In the genomic region with DNA sequence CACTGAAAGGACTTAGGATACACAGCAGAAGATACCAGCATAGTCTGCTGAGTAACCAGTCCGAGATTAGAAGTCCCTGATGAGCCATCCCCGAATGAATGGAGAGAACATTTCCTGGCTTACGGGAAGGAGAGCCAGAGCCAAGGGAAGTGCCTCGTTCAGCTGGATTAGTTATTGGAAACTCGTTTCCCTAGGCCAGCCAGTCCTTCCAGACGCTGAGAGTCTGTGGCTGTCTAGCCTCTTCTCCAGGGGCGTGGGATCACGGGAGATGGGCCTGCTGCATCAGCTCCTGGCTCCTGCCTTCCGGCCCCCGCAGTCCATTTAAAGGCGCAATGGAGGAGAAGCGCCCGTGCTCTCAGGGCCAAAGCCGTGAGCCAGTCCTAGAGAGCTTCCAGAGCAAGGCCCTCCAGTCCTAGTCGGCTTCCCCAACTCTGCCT, we compare ENCODE assay signal across 10 cellular contexts.
DNase-seq lines count a peak whose midpoint lies in the region; ATAC-seq and TF ChIP-seq lines count a peak whose summit lies in the region.
"Had no signal": no experiment of that assay in that cellular context is flagged by ENCODE, and none has a peak within 500 bp of the region (broad histone marks: within the 10 kb centered on the region; RNA-seq: fewer than 3 reads in every experiment).

No MANE protein-coding gene starts in this region.

- H3K36me3 Mint-ChIP-seq in osteocyte (ENCODE audit: unreplicated experiment) = no peaks in the 10 kb centered on the region
- no peaks in the 10 kb centered on the region for H3K36me3 Mint-ChIP-seq in activated CD4-positive, alpha-beta T cell treated with anti-CD3 and anti-CD28 coated beads, Interleukin-2, amount 10 ng/mL, durations not matched to agents 7 days and 5 days (ENCODE audit: low read depth)

- ATAC-seq in heart right ventricle (peak; percentile 91 to 96 (median 94)), HG03139 (IDR thresholded peaks at IDR 0.05; ENCODE audit: unreplicated experiment) (no peak)

- H3K4me3 ChIP-seq in ACC112 (ENCODE audit: low read depth, low read length) (peak overlapping the region; percentile 13; the same call in 1 of the 2 replicates), heart right ventricle (peak overlapping the region in 1 of 10 donors; percentile 7)

- H3K4me3 Mint-ChIP-seq in osteocyte (ENCODE audit: unreplicated experiment) = no peak overlapping the region
- no peak overlapping the region for H3K4me3 Mint-ChIP-seq in activated CD4-positive, alpha-beta T cell treated with anti-CD3 and anti-CD28 coated beads, Interleukin-2, amount 10 ng/mL, durations not matched to agents 7 days and 5 days

- H3K4me1 Mint-ChIP-seq in osteocyte (ENCODE audit: unreplicated experiment) = peaks cover 4% of the 10 kb centered on the region
- H3K4me1 Mint-ChIP-seq in activated CD4-positive, alpha-beta T cell treated with anti-CD3 and anti-CD28 coated beads, Interleukin-2, amount 10 ng/mL, durations not matched to agents 7 days and 5 days = no peaks in the 10 kb centered on the region

- CTCF ChIA-PET in activated CD4-positive, alpha-beta T cell treated with anti-CD3 and anti-CD28 coated beads, Interleukin-2, amount 10 ng/mL, durations not matched to agents 7 days and 5 days (lab: Charles Lee) = no interaction called here

- H2AFZ ChIP-seq in ACC112 (ENCODE audit: low read length, unreplicated experiment) = peak overlapping the region; percentile 98

- POLR2A ChIA-PET in activated CD4-positive, alpha-beta T cell treated with anti-CD3 and anti-CD28 coated beads, Interleukin-2, amount 10 ng/mL, durations not matched to agents 7 days and 5 days (lab: Charles Lee) = no interaction called here

- H3K27ac ChIP-seq in ACC112 (ENCODE audit: low read depth, low read length) = peak overlapping the region; percentile 63
- H3K27ac ChIP-seq in heart right ventricle = peak overlapping the region; percentile 20 to 83 (median 56)

- peaks cover 11% of the 10 kb centered on the region for H3K9me3 Mint-ChIP-seq in osteocyte (ENCODE audit: unreplicated experiment)
- H3K9me3 Mint-ChIP-seq in activated CD4-positive, alpha-beta T cell treated with anti-CD3 and anti-CD28 coated beads, Interleukin-2, amount 10 ng/mL, durations not matched to agents 7 days and 5 days = peaks cover 4% of the 10 kb centered on the region

- no peak overlapping the region for H3K27ac Mint-ChIP-seq in osteocyte (ENCODE audit: unreplicated experiment)
- H3K27ac Mint-ChIP-seq in activated CD4-positive, alpha-beta T cell treated with anti-CD3 and anti-CD28 coated beads, Interleukin-2, amount 10 ng/mL, durations not matched to agents 7 days and 5 days = no peak overlapping the region

- no peaks in the 10 kb centered on the region for H3K27me3 ChIP-seq in ACC112 (ENCODE audit: insufficient read depth, low read length)
- no peaks in the 10 kb centered on the region for H3K27me3 ChIP-seq in heart right ventricle

- H3K79me2 ChIP-seq in ACC112 (ENCODE audit: control insufficient read depth, insufficient read depth, low read length, unreplicated experiment) = no peaks in the 10 kb centered on the region

- 40 to 50% methylated on average over 15 of the region's 15 CpGs for WGBS in heart right ventricle, 2 donors

- H3K36me3 ChIP-seq in ACC112 (ENCODE audit: insufficient read depth, low read length) (no peaks in the 10 kb centered on the region), heart right ventricle (no peaks in the 10 kb centered on the region)

- H3K9me3 ChIP-seq in heart right ventricle = peaks cover 0 to 15% (median 4%) of the 10 kb centered on the region in 11 donors

- no peak for TF ChIP-seq CTCF in heart right ventricle (IDR thresholded peaks at IDR 0.05)
- TF ChIP-seq CTCF in osteocyte (IDR thresholded peaks at IDR 0.05) = no peak

- peaks cover 2% of the 10 kb centered on the region for H3K27me3 Mint-ChIP-seq in osteocyte (ENCODE audit: unreplicated experiment)
- H3K27me3 Mint-ChIP-seq in activated CD4-positive, alpha-beta T cell treated with anti-CD3 and anti-CD28 coated beads, Interleukin-2, amount 10 ng/mL, durations not matched to agents 7 days and 5 days = no peaks in the 10 kb centered on the region

- H3K4me1 ChIP-seq in ACC112 (ENCODE audit: control insufficient read depth, insufficient read depth, low read length, unreplicated experiment) (peaks cover 19% of the 10 kb centered on the region), heart right ventricle (peaks cover 0 to 27% (median 12%) of the 10 kb centered on the region in 9 donors)

- DNase-seq in amniotic epithelial cell (ENCODE audit: low read depth) (peak; percentile 63), heart right ventricle (peak; percentile 71 to 81), osteocyte (ENCODE audit: extremely low spot score, unreplicated experiment) (peak; percentile 62), H4 (ENCODE audit: low spot score) (no peak), GM19238 (ENCODE audit: insufficient read length, low spot score) (no peak)
- no peak for DNase-seq in activated CD4-positive, alpha-beta T cell treated with anti-CD3 and anti-CD28 coated beads, Interleukin-2, amount 10 ng/mL, durations not matched to agents 7 days and 5 days
- DNase-seq: ACHN; NK-92 treated with Interleukin-12 subunit alpha and Interleukin-12 subunit beta, amount 100 ng/mL, for 24 hours had no signal

- intact Hi-C loops in heart right ventricle (cut with DNase I) = no loop called here

Comparison
In these comparisons a context has a peak if more than half of its experiments do, and no peak if none do; other contexts are left out.
1. DNase-seq: peak in amniotic epithelial cell (single experiment), heart right ventricle (2 of 2) and osteocyte (single experiment); none in H4 (single experiment), activated CD4-positive, alpha-beta T cell treated with anti-CD3 and anti-CD28 coated beads, Interleukin-2, amount 10 ng/mL, durations not matched to agents 7 days and 5 days (single experiment) and GM19238 (single experiment).